17 cellular contexts compared by ENCODE assay signal in the genomic region with DNA sequence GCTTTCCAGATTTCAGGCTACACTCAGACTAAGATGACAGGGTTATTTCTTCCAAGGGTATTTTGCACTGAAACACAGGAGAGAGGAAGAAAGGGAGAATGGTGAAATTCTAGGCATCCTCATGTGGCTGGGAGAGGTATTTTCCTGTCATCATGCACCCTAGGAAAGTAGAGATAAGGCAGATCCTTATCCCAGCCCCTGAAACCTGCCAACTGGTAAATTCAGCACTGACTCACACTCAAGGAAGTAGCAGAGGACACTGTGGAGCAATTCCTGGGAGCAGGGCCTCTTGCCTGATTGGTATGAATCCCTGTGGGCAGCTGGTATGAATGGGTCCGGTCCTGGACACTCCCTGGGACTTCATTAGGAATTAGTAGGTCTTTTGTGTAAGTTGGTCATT. TPM values are rescaled to one million over a fixed set of nuclear protein-coding genes. Genes with fewer than 3 reads are reported as not detected.
DNase-seq lines count a peak whose midpoint lies in the region; ATAC-seq and TF ChIP-seq lines count a peak whose summit lies in the region.
"Had no signal": no experiment of that assay in that cellular context is flagged by ENCODE, and none has a peak within 500 bp of the region (broad histone marks: within the 10 kb centered on the region; RNA-seq: fewer than 3 reads in every experiment).

No MANE protein-coding gene starts in this region.

- TF ChIP-seq CTCF in HFFc6 (IDR thresholded peaks at IDR 0.05) (peak; percentile 19; the same call in 1 of the 2 replicates), astrocyte of the cerebellum (IDR thresholded peaks at IDR 0.05; ENCODE audit: low read depth, low read length, missing control alignments) (no peak), hepatocyte (IDR thresholded peaks at IDR 0.05; ENCODE audit: poor library complexity) (no peak)

- H4K20me1 ChIP-seq in hepatocyte (ENCODE audit: insufficient read depth, poor library complexity, severe bottlenecking), result no peaks in the 10 kb centered on the region

- H3K27me3 ChIP-seq in hepatocyte, result no peaks in the 10 kb centered on the region

- in situ Hi-C loops in ACHN (cut with HindIII; ENCODE audit: low pct_ligation_motif_present, low pct_unique_long_range_greater_than_20kb, low sequenced_read_pairs), result no loop called here
- in situ Hi-C loops in astrocyte of the cerebellum (cut with HindIII; ENCODE audit: low sequenced_read_pairs), result no loop called here

- H3K36me3 Mint-ChIP-seq in HFFc6 (ENCODE audit: low read depth), result no peaks in the 10 kb centered on the region

- no peaks in the 10 kb centered on the region for H3K4me1 ChIP-seq in hepatocyte (ENCODE audit: insufficient read depth)

- 72% methylated on average over 1 of the region's 1 CpG for WGBS in hepatocyte (ENCODE audit: low lambda C conversion rate, missing lambda C conversion rate)

- H3K9me2 ChIP-seq in hepatocyte (replicated peaks; ENCODE audit: insufficient read depth), result no peaks in the 10 kb centered on the region

- H3K4me2 ChIP-seq in hepatocyte, result no peak overlapping the region

- H2AFZ ChIP-seq in hepatocyte, result no peak overlapping the region

- no peak overlapping the region for H3K27ac Mint-ChIP-seq in HFFc6
- H3K27ac Mint-ChIP-seq: activated T-helper 1 cell treated with anti-CD3 and anti-CD28 coated beads, Interleukin-12 subunit alpha, Interleukin-12 subunit beta, Interleukin-2, Interleukin-4 antibody, amounts not matched to agents 30 ng/mL and 10 ng/mL and 1 ng/mL, durations not matched to agents 14 hours and 24 hours and 36 hours had no signal

- no peak for ATAC-seq in GM18502 (IDR thresholded peaks at IDR 0.05; ENCODE audit: poor library complexity, unreplicated experiment)
- no peak for ATAC-seq in HG03108 (IDR thresholded peaks at IDR 0.05; ENCODE audit: unreplicated experiment)

- no peaks in the 10 kb centered on the region for H3K36me3 ChIP-seq in hepatocyte (replicated peaks; ENCODE audit: insufficient read depth, low read depth)

- H3K4me3 ChIP-seq in astrocyte of the cerebellum (ENCODE audit: low read depth, low read length), result no peak overlapping the region
- H3K4me3 ChIP-seq in hepatocyte, result no peak overlapping the region

- H3K27ac ChIP-seq in hepatocyte, result peak overlapping the region; percentile 84

- H3K4me3 Mint-ChIP-seq in HFFc6, result no peak overlapping the region
- H3K4me3 Mint-ChIP-seq: activated T-helper 1 cell treated with anti-CD3 and anti-CD28 coated beads, Interleukin-12 subunit alpha, Interleukin-12 subunit beta, Interleukin-2, Interleukin-4 antibody, amounts not matched to agents 30 ng/mL and 10 ng/mL and 1 ng/mL, durations not matched to agents 14 hours and 24 hours and 36 hours had no signal

- no peaks in the 10 kb centered on the region for H3K9me3 ChIP-seq in hepatocyte (ENCODE audit: low read depth)

- DNase-seq in ACHN, result peak; percentile 0
- DNase-seq in HFFc6, result peak; percentile 64
- DNase-seq in astrocyte of the cerebellum (ENCODE audit: low read depth), result peak; percentile 5
- peak; percentile 66 for DNase-seq in hepatocyte (ENCODE audit: low spot score)
- no peak for DNase-seq in NOMO-1 treated with DMSO at 0.1 percent for 48 hours (lab: John Stamatoyannopoulos, UW; ENCODE audit: unreplicated experiment)
- no peak for DNase-seq in NCI-H1105 (lab: John Stamatoyannopoulos, UW)
- DNase-seq: activated CD4-positive, alpha-beta T cell treated with anti-CD3 and anti-CD28 coated beads, Interleukin-2, amount 50 U/mL, for 4 hours; amniotic stem cell; midbrain; NK-92 treated with Interleukin-12 subunit alpha and Interleukin-12 subunit beta, amount 100 ng/mL, for 24 hours; occipital lobe; stimulated activated naive CD4-positive, alpha-beta T cell had no signal

- peaks cover 5% of the 10 kb centered on the region for H3K27me3 Mint-ChIP-seq in HFFc6 (ENCODE audit: insufficient read depth)

- no peaks in the 10 kb centered on the region for H3K79me2 ChIP-seq in hepatocyte

- H3K4me1 Mint-ChIP-seq in HFFc6 (ENCODE audit: low read depth), result peaks cover 9% of the 10 kb centered on the region

- no peaks in the 10 kb centered on the region for H3K9me3 Mint-ChIP-seq in HFFc6

RNA-seq across cellular contexts. Expression of gene SLC5A1, which starts 37.6 kb away (rescaled TPM):
- total RNA-seq in HFFc6 (2021; fragmentation: NEBNext Ultra II Directional; extraction: Animal tissue kit (Norgen Biotek cat#: 25700)), result not detected
- total RNA-seq in hepatocyte, result 7.3 and 7.4 TPM in 2 replicates
- 3.0 and 4.4 TPM in 2 replicates for polyA plus RNA-seq in hepatocyte
- total RNA-seq: A673; activated T-helper 1 cell treated with anti-CD3 and anti-CD28 coated beads, Interleukin-12 subunit alpha, Interleukin-12 subunit beta, Interleukin-2, Interleukin-4 antibody, amounts not matched to agents 30 ng/mL and 10 ng/mL and 1 ng/mL, durations not matched to agents 14 hours and 24 hours and 36 hours; occipital lobe had no signal
- polyA plus RNA-seq: urinary bladder had no signal

Comparison
In these comparisons a context has a peak if more than half of its experiments do, and no peak if none do; other contexts are left out.
1. DNase-seq: peak in ACHN (single experiment), HFFc6 (single experiment), astrocyte of the cerebellum (single experiment) and hepatocyte (single experiment); none in NOMO-1 treated with DMSO at 0.1 percent for 48 hours (single experiment) and NCI-H1105 (single experiment).